14 cellular contexts compared by ENCODE assay signal in genomic region chr20:43923322-43923721, GRCh38.
"Had no signal": no experiment of that assay in that cellular context is flagged by ENCODE, and none has a peak within 500 bp of the region (broad histone marks: within the 10 kb centered on the region; RNA-seq: fewer than 3 reads in every experiment).

No MANE protein-coding gene starts in this region.

- ATAC-seq: activated T-helper 17 cell treated with anti-CD3 and anti-CD28 coated beads, Interleukin-2, amount 50 U/mL, for 72 hours; pancreas had no signal

- H3K4me1 ChIP-seq: pancreas had no signal

- H3K4me3 ChIP-seq: pancreas, smooth muscle cell had no signal

- H3K9me3 ChIP-seq: pancreas had no signal

- H3K36me3 ChIP-seq: pancreas had no signal

- H3K4me2 ChIP-seq: smooth muscle cell had no signal

- H3K27ac Mint-ChIP-seq: activated CD4-positive, alpha-beta memory T cell treated with anti-CD3 and anti-CD28 coated beads, Interleukin-2, amount 10 ng/mL, durations not matched to agents 7 days and 5 days; activated T-helper 17 cell treated with anti-CD3 and anti-CD28 coated beads, Interleukin-2, amount 50 U/mL, for 72 hours; endodermal cell; T-helper 1 cell treated with Interleukin-12 subunit alpha and Interleukin-12 subunit beta and Interleukin-4 antibody, amounts not matched to agents 30 μg/mL and 1 μg/mL, for 36 hours had no signal

- H3K27me3 ChIP-seq: pancreas had no signal

- H3K9me3 Mint-ChIP-seq: activated CD4-positive, alpha-beta memory T cell treated with anti-CD3 and anti-CD28 coated beads, Interleukin-2, amount 10 ng/mL, durations not matched to agents 7 days and 5 days; activated naive CD4-positive, alpha-beta T cell treated with anti-CD3 and anti-CD28 coated beads, Interleukin-2, amount 50 U/mL, for 72 hours; endodermal cell; T-helper 1 cell treated with Interleukin-12 subunit alpha and Interleukin-12 subunit beta and Interleukin-4 antibody, amounts not matched to agents 30 μg/mL and 1 μg/mL, for 36 hours had no signal

- DNase-seq: activated CD4-positive, alpha-beta memory T cell treated with anti-CD3 and anti-CD28 coated beads, Interleukin-2, amount 10 ng/mL, durations not matched to agents 7 days and 5 days; activated CD8-positive, alpha-beta memory T cell treated with anti-CD3 and anti-CD28 coated beads, Interleukin-2, amount 50 U/mL, for 48 hours; anterior cingulate cortex; dermis blood vessel endothelial cell; endodermal cell; erythroblast; hippocampal formation; pancreas; stimulated activated naive CD4-positive, alpha-beta T cell treated with Interleukin-2 at 50 U/mL for 16 hours; trophoblast cell had no signal

- H3K4me3 Mint-ChIP-seq: activated CD4-positive, alpha-beta memory T cell treated with anti-CD3 and anti-CD28 coated beads, Interleukin-2, amount 10 ng/mL, durations not matched to agents 7 days and 5 days; activated T-helper 17 cell treated with anti-CD3 and anti-CD28 coated beads, Interleukin-2, amount 50 U/mL, for 72 hours; endodermal cell; T-helper 1 cell treated with Interleukin-12 subunit alpha and Interleukin-12 subunit beta and Interleukin-4 antibody, amounts not matched to agents 30 μg/mL and 1 μg/mL, for 36 hours had no signal

- H3K27ac ChIP-seq: pancreas had no signal
